Comparison of ENCODE assay signal across 13 cellular contexts in genomic region chr15:30044826-30045225, GRCh38. TPM values are rescaled to one million over a fixed set of nuclear protein-coding genes. Genes with fewer than 3 reads are reported as not detected.
"Had no signal": no experiment of that assay in that cellular context is flagged by ENCODE, and none has a peak within 500 bp of the region (broad histone marks: within the 10 kb centered on the region; RNA-seq: fewer than 3 reads in every experiment).

No MANE protein-coding gene starts in this region.

RNA-seq across cellular contexts. Expression of gene GOLGA8J, which starts 37.9 kb away (rescaled TPM):
- total RNA-seq: chondrocyte, dermis microvascular lymphatic vessel endothelial cell, fibroblast of lung, fibroblast of villous mesenchyme, frontal cortex, heart left ventricle, kidney, left colon, lung microvascular endothelial cell, mesenteric fat pad, mesothelial cell of epicardium had no signal
- polyA plus RNA-seq: fibroblast of lung, foreskin keratinocyte, hepatocyte had no signal
